Comparison of ENCODE assay signal across 11 cellular contexts in the genomic region with DNA sequence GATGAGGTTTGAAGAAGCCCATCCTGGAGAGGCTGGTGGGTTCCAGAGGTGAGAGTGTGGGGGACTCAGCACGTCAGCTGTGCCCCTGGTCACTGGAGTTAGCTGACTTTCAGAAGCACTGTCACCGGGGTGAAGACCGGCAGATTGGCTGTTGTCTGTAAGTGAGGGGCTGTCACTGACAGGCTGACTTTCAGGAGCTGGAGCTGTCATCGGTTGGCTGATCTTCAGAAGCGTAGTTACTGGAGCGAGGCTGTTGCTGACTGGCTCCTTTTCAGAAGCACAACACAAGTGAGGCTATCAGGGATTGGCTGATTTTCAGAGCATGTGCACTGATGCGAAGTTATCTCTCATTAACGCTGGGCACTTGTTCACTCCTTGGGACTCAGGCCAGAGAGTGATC.
A peak's percentile ranks its signal among the peaks of the same experiment; 100 is the strongest.
DNase-seq lines count a peak whose midpoint lies in the region; ATAC-seq and TF ChIP-seq lines count a peak whose summit lies in the region.
"Had no signal": no experiment of that assay in that cellular context is flagged by ENCODE, and none has a peak within 500 bp of the region (broad histone marks: within the 10 kb centered on the region; RNA-seq: fewer than 3 reads in every experiment).

No MANE protein-coding gene starts in this region.

- H2BK120ac ChIP-seq in mesendoderm (ENCODE audit: low read depth, low read length) = no peak overlapping the region

- no peak overlapping the region for H2AK5ac ChIP-seq in mesendoderm (ENCODE audit: low read length)

- H3K4me2 ChIP-seq in Karpas-422 (ENCODE audit: low read depth, low read length, poor library complexity, severe bottlenecking) = no peak overlapping the region
- no peak overlapping the region for H3K4me2 ChIP-seq in mesendoderm (ENCODE audit: low read length)
- H3K4me2 ChIP-seq: A549 had no signal

- H4K5ac ChIP-seq in mesendoderm (ENCODE audit: low read length) = no peak overlapping the region

- peak; percentile 56 for DNase-seq in Karpas-422
- DNase-seq in RPMI7951 (ENCODE audit: low read depth) = peak; percentile 25
- DNase-seq in mesendoderm = peak; percentile 11
- DNase-seq in testis = peak; percentile 71
- no peak for DNase-seq in NCI-H82 (lab: John Stamatoyannopoulos, UW)
- no peak for DNase-seq in NCI-H345 treated with DMSO at 0.1 percent for 48 hours (lab: John Stamatoyannopoulos, UW; ENCODE audit: unreplicated experiment)
- DNase-seq in anterior cingulate cortex (lab: John Stamatoyannopoulos, UW) = no peak
- DNase-seq: CD8-positive, alpha-beta T cell; COR-L47 had no signal

- H3K4me3 ChIP-seq in Karpas-422 (ENCODE audit: low read length) = no peak overlapping the region
- no peak overlapping the region for H3K4me3 ChIP-seq in mesendoderm (ENCODE audit: low read length)
- no peak overlapping the region for H3K4me3 ChIP-seq in testis
- H3K4me3 ChIP-seq: A549 had no signal

- H4K20me1 ChIP-seq in Karpas-422 (ENCODE audit: insufficient read depth, low read depth, low read length) = no peaks in the 10 kb centered on the region

- no peaks in the 10 kb centered on the region for H3K9me3 ChIP-seq in Karpas-422 (ENCODE audit: low read length)
- no peaks in the 10 kb centered on the region for H3K9me3 ChIP-seq in testis

- WGBS in mesendoderm (ENCODE audit: extremely low coverage, insufficient coverage, low lambda C conversion rate) = no CpG with 5 or more reads among the region's 8 CpGs
- WGBS in testis, 2 donors = 51 to 57% methylated on average over 8 of the region's 8 CpGs

- TF ChIP-seq CTCF in testis (IDR thresholded peaks at IDR 0.05) = no peak

- no peak overlapping the region for H3K56ac ChIP-seq in mesendoderm (ENCODE audit: low read length)

- no peaks in the 10 kb centered on the region; the same call in 1 of the 2 replicates for H3K27me3 ChIP-seq in Karpas-422 (ENCODE audit: low read length)
- H3K27me3 ChIP-seq in mesendoderm (ENCODE audit: insufficient read depth, low read length, poor library complexity) = no peaks in the 10 kb centered on the region
- H3K27me3 ChIP-seq in testis = no peaks in the 10 kb centered on the region

- no peaks in the 10 kb centered on the region for H3K4me1 ChIP-seq in Karpas-422 (ENCODE audit: low read length)
- no peaks in the 10 kb centered on the region for H3K4me1 ChIP-seq in mesendoderm (ENCODE audit: control insufficient read depth, low read depth, low read length)
- H3K4me1 ChIP-seq in testis = no peaks in the 10 kb centered on the region

- no peak overlapping the region for H2AFZ ChIP-seq in Karpas-422 (ENCODE audit: low read length)

- no peak overlapping the region for H4K8ac ChIP-seq in mesendoderm (ENCODE audit: low read depth, low read length)

- no peak overlapping the region for H3K27ac ChIP-seq in Karpas-422 (ENCODE audit: low read length)
- H3K27ac ChIP-seq in mesendoderm (ENCODE audit: low read depth, low read length) = no peak overlapping the region
- no peak overlapping the region for H3K27ac ChIP-seq in testis
- H3K27ac ChIP-seq: A549 had no signal

- H2BK15ac ChIP-seq in mesendoderm (replicated peaks; ENCODE audit: low read depth) = no peak overlapping the region

- no peak for ATAC-seq in HG02973 (IDR thresholded peaks at IDR 0.05; ENCODE audit: unreplicated experiment)
- ATAC-seq: A549; CD8-positive, alpha-beta T cell had no signal

- H3K9me2 ChIP-seq in Karpas-422 (replicated peaks; ENCODE audit: insufficient read depth, low read length) = no peaks in the 10 kb centered on the region

- no peaks in the 10 kb centered on the region for H3K79me1 ChIP-seq in mesendoderm (ENCODE audit: low read length)

- no peaks in the 10 kb centered on the region for H3K36me3 ChIP-seq in Karpas-422 (ENCODE audit: insufficient read depth, low read length)
- no peaks in the 10 kb centered on the region for H3K36me3 ChIP-seq in mesendoderm (ENCODE audit: control insufficient read depth, insufficient read depth, low read length)
- no peaks in the 10 kb centered on the region for H3K36me3 ChIP-seq in testis (ENCODE audit: low read depth, missing control alignments)

- no peak overlapping the region for H2BK5ac ChIP-seq in mesendoderm (ENCODE audit: low read length)

- H3K79me2 ChIP-seq in Karpas-422 (ENCODE audit: low read length) (no peaks in the 10 kb centered on the region), mesendoderm (ENCODE audit: control insufficient read depth, insufficient read depth, low read length) (no peaks in the 10 kb centered on the region)

- intact Hi-C loops in testis (cut with DNase I; ENCODE audit: low total_unique reads) = no loop called here

- no peak overlapping the region for H3K4ac ChIP-seq in mesendoderm (ENCODE audit: low read depth, low read length)

- TF ChIP-seq POLR2A in testis (IDR thresholded peaks at IDR 0.05) = no peak

- H3K9ac ChIP-seq in Karpas-422 (ENCODE audit: low read length) (no peak overlapping the region), mesendoderm (ENCODE audit: low read length) (no peak overlapping the region)

- no peak overlapping the region for H3K23ac ChIP-seq in mesendoderm (ENCODE audit: low read length)

- H3K18ac ChIP-seq in mesendoderm (ENCODE audit: low read length) = no peak overlapping the region

Comparison
In these comparisons a context has a peak if more than half of its experiments do, and no peak if none do; other contexts are left out.
1. DNase-seq: peak in Karpas-422 (single experiment), RPMI7951 (single experiment), mesendoderm (single experiment) and testis (single experiment); none in NCI-H82 (single experiment), NCI-H345 treated with DMSO at 0.1 percent for 48 hours (single experiment) and anterior cingulate cortex (0 of 58).